Comparison of ENCODE assay signal across 16 cellular contexts in genomic region chr1:228176461-228177182, GRCh38.
"Had no signal": no experiment of that assay in that cellular context is flagged by ENCODE, and none has a peak within 500 bp of the region (broad histone marks: within the 10 kb centered on the region; RNA-seq: fewer than 3 reads in every experiment).

No MANE protein-coding gene starts in this region.

- H3K4me2 ChIP-seq: neural progenitor cell had no signal

- H3K4me3 ChIP-seq: breast epithelium, lung, neural progenitor cell, pancreas, tibial artery, vagina had no signal

- DNase-seq: activated CD4-positive, alpha-beta T cell treated with anti-CD3 and anti-CD28 coated beads, Interleukin-2, amount 10 ng/mL, durations not matched to agents 24 days and 14 days; activated CD4-positive, CD25-positive, alpha-beta regulatory T cell; activated CD8-positive, alpha-beta memory T cell treated with anti-CD3 and anti-CD28 coated beads, Interleukin-2, amount 50 U/mL, for 4 hours; activated CD8-positive, alpha-beta T cell treated with anti-CD3 and anti-CD28 coated beads, Interleukin-2, amount 10 ng/mL, durations not matched to agents 7 days and 5 days; activated naive CD4-positive, alpha-beta T cell treated with Interleukin-2 at 50 U/mL for 16 hours; activated T-cell treated with anti-CD3 and anti-CD28 coated beads, Interleukin-2, amount 50 U/mL, for 72 hours; hippocampal formation; naive B cell; stimulated activated CD4-positive, alpha-beta T cell treated with anti-CD3 and anti-CD28 coated beads, Interleukin-2, amount 100 ng/mL, for 48 hours had no signal

- H3K27ac ChIP-seq: breast epithelium, neural progenitor cell, pancreas, tibial artery, vagina had no signal

- H3K4me1 ChIP-seq: breast epithelium, pancreas had no signal

- H3K27me3 ChIP-seq: breast epithelium, neural progenitor cell, pancreas, tibial artery, vagina had no signal

- ATAC-seq: activated CD8-positive, alpha-beta T cell treated with anti-CD3 and anti-CD28 coated beads, Interleukin-2, amount 10 ng/mL, durations not matched to agents 7 days and 5 days; activated T-cell treated with anti-CD3 and anti-CD28 coated beads, Interleukin-2, amount 50 U/mL, for 72 hours; pancreas; stimulated activated memory B cell treated with anti-CD40 and anti-IgM and Interleukin-4, amounts not matched to agents 10 μg/mL and 1 μg/mL and 100 μg/mL, for 72 hours had no signal

- H3K36me3 ChIP-seq: breast epithelium, neural progenitor cell had no signal

- H3K9me3 ChIP-seq: breast epithelium, pancreas, tibial artery, vagina had no signal

- H3K9ac ChIP-seq: neural progenitor cell had no signal
